In the genomic region with DNA sequence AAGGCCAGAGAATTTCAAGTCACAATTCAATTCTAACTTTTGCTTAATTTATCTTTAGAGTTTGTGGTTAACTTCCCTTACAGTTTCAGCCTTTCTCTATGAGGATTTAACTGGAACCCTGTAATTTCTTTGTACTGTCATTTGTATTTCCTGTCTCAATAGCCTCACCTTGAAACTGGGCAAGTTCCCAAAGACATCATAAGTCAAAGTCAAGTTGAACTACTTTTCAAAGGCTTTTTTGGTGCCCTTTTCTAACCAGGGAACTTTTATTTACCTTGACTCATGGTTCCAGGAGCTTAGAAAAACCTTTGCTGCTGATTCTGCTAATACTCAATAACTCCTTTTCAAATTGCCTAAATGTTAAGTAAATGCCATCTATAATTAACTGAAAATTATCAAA, we compare ENCODE assay signal across 15 cellular contexts.
DNase-seq lines count a peak whose midpoint lies in the region; ATAC-seq and TF ChIP-seq lines count a peak whose summit lies in the region.
"Had no signal": no experiment of that assay in that cellular context is flagged by ENCODE, and none has a peak within 500 bp of the region (broad histone marks: within the 10 kb centered on the region; RNA-seq: fewer than 3 reads in every experiment).

No MANE protein-coding gene starts in this region.

- no peaks in the 10 kb centered on the region for H3K9me3 ChIP-seq in RWPE2 (ENCODE audit: severe bottlenecking)
- H3K9me3 ChIP-seq: colonic mucosa had no signal

- H3K27ac Mint-ChIP-seq in stimulated activated naive CD8-positive, alpha-beta T cell treated with anti-CD3 and anti-CD28 coated beads, Interleukin-15, amount 100 ng/mL, for 72 hours, result no peak overlapping the region
- H3K27ac Mint-ChIP-seq: activated CD4-positive, alpha-beta memory T cell treated with anti-CD3 and anti-CD28 coated beads, Interleukin-2, amount 10 ng/mL, durations not matched to agents 7 days and 5 days; activated T-helper 2 cell treated with anti-CD3 and anti-CD28 coated beads, Interferon-gamma antibody, Interleukin-2, Interleukin-4, amounts not matched to agents 10 μg/mL and 5 μg/mL and 100 μg/mL, durations not matched to agents 14 hours and 24 hours and 36 hours; stimulated activated naive B cell treated with anti-CD40 and anti-IgM and Interleukin-4, amounts not matched to agents 10 μg/mL and 1 μg/mL and 100 μg/mL, for 72 hours had no signal

- H3K4me3 Mint-ChIP-seq in stimulated activated naive CD8-positive, alpha-beta T cell treated with anti-CD3 and anti-CD28 coated beads, Interleukin-15, amount 100 ng/mL, for 72 hours, result no peak overlapping the region
- H3K4me3 Mint-ChIP-seq: activated CD4-positive, alpha-beta memory T cell treated with anti-CD3 and anti-CD28 coated beads, Interleukin-2, amount 10 ng/mL, durations not matched to agents 7 days and 5 days; stimulated activated naive B cell treated with anti-CD40 and anti-IgM and Interleukin-4, amounts not matched to agents 10 μg/mL and 1 μg/mL and 100 μg/mL, for 72 hours had no signal

- H3K27me3 ChIP-seq in RWPE2 (ENCODE audit: insufficient read depth, poor library complexity, severe bottlenecking), result no peaks in the 10 kb centered on the region
- H3K27me3 ChIP-seq: colonic mucosa had no signal

- no peaks in the 10 kb centered on the region for H3K36me3 ChIP-seq in RWPE2 (ENCODE audit: low read depth)
- H3K36me3 ChIP-seq: colonic mucosa had no signal

- peak; percentile 31 for ATAC-seq in stimulated activated naive CD8-positive, alpha-beta T cell treated with anti-CD3 and anti-CD28 coated beads, Interleukin-15, Interleukin-2, amounts not matched to agents 100 U/mL and 50 U/mL, for 24 hours
- no peak for ATAC-seq in stimulated activated naive CD8-positive, alpha-beta T cell treated with anti-CD3 and anti-CD28 coated beads, Interleukin-15, amount 100 ng/mL, for 72 hours
- ATAC-seq in RWPE2 (ENCODE audit: low read depth), result peak; percentile 78
- ATAC-seq in HG03469 (IDR thresholded peaks at IDR 0.05; ENCODE audit: unreplicated experiment), result no peak
- ATAC-seq: stimulated activated naive B cell treated with anti-CD40 and anti-IgM and Interleukin-4, amounts not matched to agents 10 μg/mL and 1 μg/mL and 100 μg/mL, for 72 hours had no signal

- H3K27me3 Mint-ChIP-seq in stimulated activated naive CD8-positive, alpha-beta T cell treated with anti-CD3 and anti-CD28 coated beads, Interleukin-15, amount 100 ng/mL, for 72 hours, result peaks cover 15% of the 10 kb centered on the region

- no peak for DNase-seq in stimulated activated naive CD8-positive, alpha-beta T cell treated with anti-CD3 and anti-CD28 coated beads, Interleukin-15, Interleukin-2, amounts not matched to agents 100 U/mL and 50 U/mL, for 24 hours
- no peak for DNase-seq in stimulated activated naive CD8-positive, alpha-beta T cell treated with anti-CD3 and anti-CD28 coated beads, Interleukin-15, amount 100 ng/mL, for 72 hours
- no peak for DNase-seq in RWPE2 (ENCODE audit: low spot score)
- DNase-seq in kidney tubule cell (ENCODE audit: low spot score), result peak; percentile 78
- DNase-seq in activated effector memory CD4-positive, alpha-beta T cell treated with Interleukin-2 at 50 U/mL for 16 hours, result no peak
- no peak for DNase-seq in activated CD4-positive, CD25-positive, alpha-beta regulatory T cell (lab: John Stamatoyannopoulos, UW)
- DNase-seq in medulla oblongata (ENCODE audit: extremely low spot score), result no peak
- DNase-seq: activated CD4-positive, alpha-beta memory T cell treated with anti-CD3 and anti-CD28 coated beads, Interleukin-2, amount 10 ng/mL, durations not matched to agents 7 days and 5 days; colonic mucosa; GDM1; NCI-H1417; stimulated activated naive B cell treated with anti-CD40 and anti-IgM and Interleukin-4, amounts not matched to agents 10 μg/mL and 1 μg/mL and 100 μg/mL, for 72 hours; SW 1271 had no signal

- H3K4me1 Mint-ChIP-seq in stimulated activated naive CD8-positive, alpha-beta T cell treated with anti-CD3 and anti-CD28 coated beads, Interleukin-15, amount 100 ng/mL, for 72 hours, result peaks cover 10% of the 10 kb centered on the region
- H3K4me1 Mint-ChIP-seq: stimulated activated naive B cell treated with anti-CD40 and anti-IgM and Interleukin-4, amounts not matched to agents 10 μg/mL and 1 μg/mL and 100 μg/mL, for 72 hours had no signal

- H3K4me1 ChIP-seq in RWPE2 (ENCODE audit: insufficient read depth, poor library complexity, severe bottlenecking), result peaks cover 55% of the 10 kb centered on the region
- H3K4me1 ChIP-seq: colonic mucosa had no signal

- no peak for TF ChIP-seq CTCF in RWPE2 (IDR thresholded peaks at IDR 0.05; ENCODE audit: poor library complexity, severe bottlenecking)

- H3K27ac ChIP-seq in RWPE2 (ENCODE audit: poor library complexity, severe bottlenecking), result peak overlapping the region; percentile 65
- H3K27ac ChIP-seq: colonic mucosa had no signal

- no peak overlapping the region for H3K4me3 ChIP-seq in RWPE2 (ENCODE audit: severe bottlenecking)
- H3K4me3 ChIP-seq: colonic mucosa had no signal

- H3K9me3 Mint-ChIP-seq in stimulated activated naive CD8-positive, alpha-beta T cell treated with anti-CD3 and anti-CD28 coated beads, Interleukin-15, amount 100 ng/mL, for 72 hours, result no peaks in the 10 kb centered on the region
- H3K9me3 Mint-ChIP-seq: activated CD4-positive, alpha-beta memory T cell treated with anti-CD3 and anti-CD28 coated beads, Interleukin-2, amount 10 ng/mL, durations not matched to agents 7 days and 5 days; activated T-helper 2 cell treated with anti-CD3 and anti-CD28 coated beads, Interferon-gamma antibody, Interleukin-2, Interleukin-4, amounts not matched to agents 10 μg/mL and 5 μg/mL and 100 μg/mL, durations not matched to agents 14 hours and 24 hours and 36 hours; stimulated activated naive B cell treated with anti-CD40 and anti-IgM and Interleukin-4, amounts not matched to agents 10 μg/mL and 1 μg/mL and 100 μg/mL, for 72 hours had no signal

Comparison
In these comparisons a context has a peak if more than half of its experiments do, and no peak if none do; other contexts are left out.
1. ATAC-seq: peak in stimulated activated naive CD8-positive, alpha-beta T cell treated with anti-CD3 and anti-CD28 coated beads, Interleukin-15, Interleukin-2, amounts not matched to agents 100 U/mL and 50 U/mL, for 24 hours (single experiment) and RWPE2 (single experiment); none in stimulated activated naive CD8-positive, alpha-beta T cell treated with anti-CD3 and anti-CD28 coated beads, Interleukin-15, amount 100 ng/mL, for 72 hours (single experiment) and HG03469 (single experiment).